ENCODE assay signal across 8 cellular contexts in the genomic region with DNA sequence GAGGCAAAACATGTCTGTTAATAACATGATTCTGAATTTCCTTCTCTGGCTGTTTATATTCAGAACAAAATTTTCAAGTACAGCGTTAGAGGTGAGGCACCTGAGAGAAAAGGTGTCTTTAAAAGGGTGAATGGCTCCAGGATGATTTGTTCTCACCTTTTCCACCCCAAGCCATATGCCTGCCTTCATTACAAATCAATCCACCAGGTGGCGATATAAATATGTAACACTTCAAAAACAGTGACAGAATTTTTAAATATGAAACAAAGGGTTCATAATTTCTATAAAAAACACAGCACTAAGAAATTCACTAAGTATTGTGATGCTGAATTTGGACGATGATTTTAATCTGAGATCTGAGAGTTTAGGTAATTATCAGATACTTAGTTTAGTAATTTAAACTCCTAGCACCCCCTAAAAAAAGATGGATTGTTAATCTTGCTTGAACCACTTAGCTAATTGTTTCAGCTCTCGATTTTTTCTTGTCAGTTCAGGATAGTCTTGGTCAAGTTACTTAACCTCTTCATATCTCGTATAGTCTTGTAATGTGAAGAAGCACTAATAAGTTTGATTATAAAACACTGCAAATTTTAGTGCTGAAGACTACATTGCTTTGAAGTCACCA.
A peak's percentile ranks its signal among the peaks of the same experiment; 100 is the strongest.
DNase-seq lines count a peak whose midpoint lies in the region; ATAC-seq and TF ChIP-seq lines count a peak whose summit lies in the region.

No MANE protein-coding gene starts in this region.

- DNase-seq in heart right ventricle (no peak), left ventricle myocardium superior (no peak), NCI-H2171 (lab: John Stamatoyannopoulos, UW) (peak; percentile 48), choroid plexus epithelial cell (ENCODE audit: low read depth) (peak; percentile 66), MG63 (no peak)
- DNase-seq in stimulated activated naive CD4-positive, alpha-beta T cell (lab: John Stamatoyannopoulos, UW) = no peak

- H3K4me3 ChIP-seq in heart right ventricle (no peak overlapping the region), choroid plexus epithelial cell (ENCODE audit: low read depth, low read length) (no peak overlapping the region), neural cell (ENCODE audit: low read length) (no peak overlapping the region), MG63 (no peak overlapping the region)

- H3K9me3 ChIP-seq in heart right ventricle (no peaks in the 10 kb centered on the region), neural cell (ENCODE audit: low read length) (no peaks in the 10 kb centered on the region), MG63 (no peaks in the 10 kb centered on the region)

- H4K20me1 ChIP-seq in neural cell (ENCODE audit: insufficient read depth) = no peaks in the 10 kb centered on the region

- no peak for TF ChIP-seq EP300 in neural cell (conservative IDR thresholded peaks at IDR 0.05; ENCODE audit: poor library complexity, severe bottlenecking)

- H3K9ac ChIP-seq in neural cell (ENCODE audit: low read length) = no peak overlapping the region

- H3K9me2 ChIP-seq in neural cell (ENCODE audit: insufficient read depth, low read length) = no peaks in the 10 kb centered on the region

- H3K36me3 ChIP-seq in heart right ventricle (no peaks in the 10 kb centered on the region), neural cell (ENCODE audit: insufficient read depth, low read length) (no peaks in the 10 kb centered on the region), MG63 (no peaks in the 10 kb centered on the region)

- H3K27me3 ChIP-seq in heart right ventricle (no peaks in the 10 kb centered on the region), neural cell (ENCODE audit: insufficient read depth, low read depth, low read length) (no peaks in the 10 kb centered on the region), MG63 (no peaks in the 10 kb centered on the region)

- no peaks in the 10 kb centered on the region for H3K4me1 ChIP-seq in heart right ventricle

- H3K79me2 ChIP-seq in neural cell (replicated peaks; ENCODE audit: insufficient read depth, low read length) = no peaks in the 10 kb centered on the region

- 18% methylated on average over 5 of the region's 5 CpGs for WGBS in heart right ventricle, 2 donors

- TF ChIP-seq CTCF in heart right ventricle (IDR thresholded peaks at IDR 0.05) (peak; percentile 21 to 64 (median 59)), choroid plexus epithelial cell (conservative IDR thresholded peaks at IDR 0.05; ENCODE audit: low read depth, low read length) (peak; percentile 66), neural cell (IDR thresholded peaks at IDR 0.05; ENCODE audit: poor library complexity, severe bottlenecking) (peak; percentile 74)

- intact Hi-C loops in heart right ventricle (cut with DNase I) (loop anchor here in 6 of 10 donors (5.0 kb wide), 1 partner anchor 1482 kb away; no protein-coding TSS in a partner anchor), left ventricle myocardium superior (cut with micrococcal nuclease) (loop anchor here (5.0 kb wide), 1 partner anchor 1482 kb away; no protein-coding TSS in a partner anchor)

- peak; percentile 72 for TF ChIP-seq RAD21 in neural cell (conservative IDR thresholded peaks at IDR 0.05)

- no peak overlapping the region for H2AFZ ChIP-seq in neural cell (ENCODE audit: low read depth, low read length)

- H3K4me2 ChIP-seq in neural cell (ENCODE audit: low read length) = no peak overlapping the region

- H3K27ac ChIP-seq in heart right ventricle = no peak overlapping the region
- H3K27ac ChIP-seq in neural cell (ENCODE audit: low read length) = no peak overlapping the region

- ATAC-seq in heart right ventricle (no peak), left ventricle myocardium superior (no peak), HG02852 (IDR thresholded peaks at IDR 0.05; ENCODE audit: unreplicated experiment) (peak; percentile 64)

- no peaks in the 10 kb centered on the region for H3F3A ChIP-seq in neural cell (ENCODE audit: insufficient read depth, low read length, poor library complexity, severe bottlenecking)

TF ChIP-seq in neural cell, 6 proteins besides CTCF, POLR2A, EP300 and RAD21:
- peak; percentile 75 for TF ChIP-seq SMC3 (conservative IDR thresholded peaks at IDR 0.05; ENCODE audit: poor library complexity)
- TF ChIP-seq EZH2 (IDR thresholded peaks at IDR 0.05; ENCODE audit: borderline replicate concordance, insufficient read depth, low read length, poor library complexity, severe bottlenecking) = no peak

Comparison
In these comparisons a context has a peak if more than half of its experiments do, and no peak if none do; other contexts are left out.
1. DNase-seq: peak in NCI-H2171 (single experiment) and choroid plexus epithelial cell (single experiment); none in heart right ventricle (0 of 2), left ventricle myocardium superior (single experiment), MG63 (single experiment) and stimulated activated naive CD4-positive, alpha-beta T cell (0 of 6).
2. Peak in every context shown above with its lines, with median percentiles within 50 percentile points of each other: CTCF ChIP-seq.